ENCODE assay signal across 1 cellular context in the genomic region with DNA sequence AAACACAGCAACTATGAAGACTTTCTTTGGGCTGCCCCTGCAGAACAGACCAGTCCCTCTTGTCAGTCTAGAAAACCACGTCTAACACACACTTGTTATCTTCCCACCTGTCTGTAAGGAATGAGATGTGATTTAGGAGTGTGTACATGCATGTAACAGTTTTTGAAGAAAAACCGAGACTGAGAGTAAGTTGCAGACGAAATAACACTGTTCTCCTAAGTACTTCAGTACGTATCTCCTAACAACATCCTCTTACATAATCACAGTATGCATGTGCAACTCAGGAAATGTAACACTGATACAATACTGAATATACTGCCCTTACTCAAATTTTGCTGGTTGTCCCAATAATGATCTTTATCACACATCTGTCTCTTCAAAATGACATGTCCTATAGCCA.
TF ChIP-seq lines count a peak whose summit lies in the region.

No MANE protein-coding gene starts in this region.

TF ChIP-seq in WTC11, 78 proteins besides CTCF, POLR2A, EP300 and RAD21 (continued from another document):
- TF ChIP-seq, protein P1, sequence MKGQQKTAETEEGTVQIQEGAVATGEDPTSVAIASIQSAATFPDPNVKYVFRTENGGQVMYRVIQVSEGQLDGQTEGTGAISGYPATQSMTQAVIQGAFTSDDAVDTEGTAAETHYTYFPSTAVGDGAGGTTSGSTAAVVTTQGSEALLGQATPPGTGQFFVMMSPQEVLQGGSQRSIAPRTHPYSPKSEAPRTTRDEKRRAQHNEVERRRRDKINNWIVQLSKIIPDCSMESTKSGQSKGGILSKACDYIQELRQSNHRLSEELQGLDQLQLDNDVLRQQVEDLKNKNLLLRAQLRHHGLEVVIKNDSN (CRISPR knock-in tag; IDR thresholded peaks at IDR 0.05) = no peak
- no peak for TF ChIP-seq ELF4 (CRISPR knock-in tag; IDR thresholded peaks at IDR 0.05; ENCODE audit: low read depth)
- no peak for TF ChIP-seq ZNF263 (CRISPR knock-in tag; IDR thresholded peaks at IDR 0.05; ENCODE audit: low read depth)
- no peak for TF ChIP-seq GTF2I (CRISPR knock-in tag; conservative IDR thresholded peaks at IDR 0.05)
- TF ChIP-seq ZNF121 (CRISPR knock-in tag; IDR thresholded peaks at IDR 0.05) = no peak
- TF ChIP-seq, protein P2, sequence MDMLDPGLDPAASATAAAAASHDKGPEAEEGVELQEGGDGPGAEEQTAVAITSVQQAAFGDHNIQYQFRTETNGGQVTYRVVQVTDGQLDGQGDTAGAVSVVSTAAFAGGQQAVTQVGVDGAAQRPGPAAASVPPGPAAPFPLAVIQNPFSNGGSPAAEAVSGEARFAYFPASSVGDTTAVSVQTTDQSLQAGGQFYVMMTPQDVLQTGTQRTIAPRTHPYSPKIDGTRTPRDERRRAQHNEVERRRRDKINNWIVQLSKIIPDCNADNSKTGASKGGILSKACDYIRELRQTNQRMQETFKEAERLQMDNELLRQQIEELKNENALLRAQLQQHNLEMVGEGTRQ (CRISPR knock-in tag; IDR thresholded peaks at IDR 0.05) = no peak
- TF ChIP-seq, protein P3, sequence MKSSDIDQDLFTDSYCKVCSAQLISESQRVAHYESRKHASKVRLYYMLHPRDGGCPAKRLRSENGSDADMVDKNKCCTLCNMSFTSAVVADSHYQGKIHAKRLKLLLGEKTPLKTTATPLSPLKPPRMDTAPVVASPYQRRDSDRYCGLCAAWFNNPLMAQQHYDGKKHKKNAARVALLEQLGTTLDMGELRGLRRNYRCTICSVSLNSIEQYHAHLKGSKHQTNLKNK (CRISPR knock-in tag; IDR thresholded peaks at IDR 0.05) = no peak
- TF ChIP-seq MXD4 (CRISPR knock-in tag; IDR thresholded peaks at IDR 0.05; ENCODE audit: borderline replicate concordance) = no peak
- TF ChIP-seq, protein P4, sequence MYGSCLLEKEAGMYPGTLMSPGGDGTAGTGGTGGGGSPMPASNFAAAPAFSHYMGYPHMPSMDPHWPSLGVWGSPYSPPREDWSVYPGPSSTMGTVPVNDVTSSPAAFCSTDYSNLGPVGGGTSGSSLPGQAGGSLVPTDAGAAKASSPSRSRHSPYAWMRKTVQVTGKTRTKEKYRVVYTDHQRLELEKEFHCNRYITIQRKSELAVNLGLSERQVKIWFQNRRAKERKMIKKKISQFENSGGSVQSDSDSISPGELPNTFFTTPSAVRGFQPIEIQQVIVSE (CRISPR knock-in tag; IDR thresholded peaks at IDR 0.05; ENCODE audit: borderline replicate concordance) = no peak
- TF ChIP-seq ZNF317 (CRISPR knock-in tag; IDR thresholded peaks at IDR 0.05; ENCODE audit: borderline replicate concordance, low read depth) = no peak
- TF ChIP-seq, protein P5, sequence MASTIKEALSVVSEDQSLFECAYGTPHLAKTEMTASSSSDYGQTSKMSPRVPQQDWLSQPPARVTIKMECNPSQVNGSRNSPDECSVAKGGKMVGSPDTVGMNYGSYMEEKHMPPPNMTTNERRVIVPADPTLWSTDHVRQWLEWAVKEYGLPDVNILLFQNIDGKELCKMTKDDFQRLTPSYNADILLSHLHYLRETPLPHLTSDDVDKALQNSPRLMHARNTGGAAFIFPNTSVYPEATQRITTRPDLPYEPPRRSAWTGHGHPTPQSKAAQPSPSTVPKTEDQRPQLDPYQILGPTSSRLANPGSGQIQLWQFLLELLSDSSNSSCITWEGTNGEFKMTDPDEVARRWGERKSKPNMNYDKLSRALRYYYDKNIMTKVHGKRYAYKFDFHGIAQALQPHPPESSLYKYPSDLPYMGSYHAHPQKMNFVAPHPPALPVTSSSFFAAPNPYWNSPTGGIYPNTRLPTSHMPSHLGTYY (CRISPR knock-in tag; IDR thresholded peaks at IDR 0.05) = no peak
- TF ChIP-seq FOXJ3 (CRISPR knock-in tag; IDR thresholded peaks at IDR 0.05; ENCODE audit: borderline replicate concordance) = no peak
- TF ChIP-seq, protein P6, sequence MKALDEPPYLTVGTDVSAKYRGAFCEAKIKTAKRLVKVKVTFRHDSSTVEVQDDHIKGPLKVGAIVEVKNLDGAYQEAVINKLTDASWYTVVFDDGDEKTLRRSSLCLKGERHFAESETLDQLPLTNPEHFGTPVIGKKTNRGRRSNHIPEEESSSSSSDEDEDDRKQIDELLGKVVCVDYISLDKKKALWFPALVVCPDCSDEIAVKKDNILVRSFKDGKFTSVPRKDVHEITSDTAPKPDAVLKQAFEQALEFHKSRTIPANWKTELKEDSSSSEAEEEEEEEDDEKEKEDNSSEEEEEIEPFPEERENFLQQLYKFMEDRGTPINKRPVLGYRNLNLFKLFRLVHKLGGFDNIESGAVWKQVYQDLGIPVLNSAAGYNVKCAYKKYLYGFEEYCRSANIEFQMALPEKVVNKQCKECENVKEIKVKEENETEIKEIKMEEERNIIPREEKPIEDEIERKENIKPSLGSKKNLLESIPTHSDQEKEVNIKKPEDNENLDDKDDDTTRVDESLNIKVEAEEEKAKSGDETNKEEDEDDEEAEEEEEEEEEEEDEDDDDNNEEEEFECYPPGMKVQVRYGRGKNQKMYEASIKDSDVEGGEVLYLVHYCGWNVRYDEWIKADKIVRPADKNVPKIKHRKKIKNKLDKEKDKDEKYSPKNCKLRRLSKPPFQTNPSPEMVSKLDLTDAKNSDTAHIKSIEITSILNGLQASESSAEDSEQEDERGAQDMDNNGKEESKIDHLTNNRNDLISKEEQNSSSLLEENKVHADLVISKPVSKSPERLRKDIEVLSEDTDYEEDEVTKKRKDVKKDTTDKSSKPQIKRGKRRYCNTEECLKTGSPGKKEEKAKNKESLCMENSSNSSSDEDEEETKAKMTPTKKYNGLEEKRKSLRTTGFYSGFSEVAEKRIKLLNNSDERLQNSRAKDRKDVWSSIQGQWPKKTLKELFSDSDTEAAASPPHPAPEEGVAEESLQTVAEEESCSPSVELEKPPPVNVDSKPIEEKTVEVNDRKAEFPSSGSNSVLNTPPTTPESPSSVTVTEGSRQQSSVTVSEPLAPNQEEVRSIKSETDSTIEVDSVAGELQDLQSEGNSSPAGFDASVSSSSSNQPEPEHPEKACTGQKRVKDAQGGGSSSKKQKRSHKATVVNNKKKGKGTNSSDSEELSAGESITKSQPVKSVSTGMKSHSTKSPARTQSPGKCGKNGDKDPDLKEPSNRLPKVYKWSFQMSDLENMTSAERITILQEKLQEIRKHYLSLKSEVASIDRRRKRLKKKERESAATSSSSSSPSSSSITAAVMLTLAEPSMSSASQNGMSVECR (CRISPR knock-in tag; IDR thresholded peaks at IDR 0.05; ENCODE audit: borderline replicate concordance) = no peak
- TF ChIP-seq SMAD4 (CRISPR knock-in tag; IDR thresholded peaks at IDR 0.05) = no peak
TF ChIP-seq in WTC11: peak in this region for 0.
